ENCODE assay signal across 9 cellular contexts in genomic region chr9:111094433-111095421, GRCh38. TPM values are rescaled to one million over a fixed set of nuclear protein-coding genes. Genes with fewer than 3 reads are reported as not detected.
A peak's percentile ranks its signal among the peaks of the same experiment; 100 is the strongest.
DNase-seq lines count a peak whose midpoint lies in the region; ATAC-seq and TF ChIP-seq lines count a peak whose summit lies in the region.
"Had no signal": no experiment of that assay in that cellular context is flagged by ENCODE, and none has a peak within 500 bp of the region (broad histone marks: within the 10 kb centered on the region; RNA-seq: fewer than 3 reads in every experiment).

No MANE protein-coding gene starts in this region.

- peak; percentile 56 for ATAC-seq in HG02610 (IDR thresholded peaks at IDR 0.05; ENCODE audit: unreplicated experiment)
- no peak for ATAC-seq in HG03280 (IDR thresholded peaks at IDR 0.05; ENCODE audit: unreplicated experiment)
- no peak for ATAC-seq in activated CD4-positive, CD25-positive, alpha-beta regulatory T cell treated with anti-CD3 and anti-CD28 coated beads, Interleukin-2, amount 50 U/mL, for 24 hours
- ATAC-seq in GM19455 (IDR thresholded peaks at IDR 0.05; ENCODE audit: unreplicated experiment) = no peak

- H3K4me3 ChIP-seq in adrenal gland (no peak overlapping the region), tibial artery (no peak overlapping the region)

- H3K27me3 ChIP-seq in adrenal gland (no peaks in the 10 kb centered on the region), tibial artery (no peaks in the 10 kb centered on the region)

- no peak for TF ChIP-seq POLR2A in adrenal gland (IDR thresholded peaks at IDR 0.05)

- DNase-seq in adrenal gland (peak in 6 of 7 donors; percentile 29 to 66 (median 40)), kidney tubule cell (ENCODE audit: low spot score) (peak; percentile 63), tibial artery (peak in 1 of 2 donors; percentile 72), NCI-H2196 (lab: John Stamatoyannopoulos, UW; ENCODE audit: unreplicated experiment) (no peak)

- intact Hi-C loops in adrenal gland (cut with DNase I) (no loop called here), tibial artery (cut with DNase I; ENCODE audit: low total_unique reads) (no loop called here)

- TF ChIP-seq CTCF in adrenal gland (IDR thresholded peaks at IDR 0.05) (no peak), tibial artery (IDR thresholded peaks at IDR 0.05) (no peak)

- H3K27ac ChIP-seq in adrenal gland = peak overlapping the region in 3 of 5 donors; percentile 18 to 67 (median 22)
- peak overlapping the region; percentile 3 to 54 for H3K27ac ChIP-seq in tibial artery
- H3K27ac ChIP-seq: VCaP had no signal

- H3K9me3 ChIP-seq in adrenal gland (replicated peaks in 1 of 3) (no peaks in the 10 kb centered on the region), tibial artery (no peaks in the 10 kb centered on the region)

- WGBS in adrenal gland, 4 donors = 31 to 36% (median 34%) methylated on average over 2 of the region's 2 CpGs

- H3K36me3 ChIP-seq in adrenal gland (replicated peaks in 1 of 2) (no peaks in the 10 kb centered on the region), tibial artery (no peaks in the 10 kb centered on the region)

- no peaks in the 10 kb centered on the region for H3K4me1 ChIP-seq in adrenal gland (replicated peaks in 1 of 2)
- H3K4me1 ChIP-seq in tibial artery = peaks cover 0 to 17% (median 4%) of the 10 kb centered on the region in 4 donors

RNA-seq across cellular contexts. Expression of gene LPAR1, which starts 56.5 kb away (rescaled TPM):
- 10 to 100 TPM; 19.3 to 65.2 (median 25.4) TPM for total RNA-seq in adrenal gland
- 10 to 100 TPM in 2 of 3 donors, 1 to 10 TPM in 1; 9.6 to 20.1 (median 12.0) TPM for polyA plus RNA-seq in adrenal gland
